17 cellular contexts compared by ENCODE assay signal in genomic region chr5:5710471-5710870, GRCh38.
"Had no signal": no experiment of that assay in that cellular context is flagged by ENCODE, and none has a peak within 500 bp of the region (broad histone marks: within the 10 kb centered on the region; RNA-seq: fewer than 3 reads in every experiment).

No MANE protein-coding gene starts in this region.

- H3K36me3 Mint-ChIP-seq: activated CD8-positive, alpha-beta memory T cell treated with anti-CD3 and anti-CD28 coated beads, Interleukin-2, amount 10 ng/mL, durations not matched to agents 7 days and 5 days; activated naive CD4-positive, alpha-beta T cell treated with anti-CD3 and anti-CD28 coated beads, Interleukin-2, amount 50 U/mL, for 24 hours; naive thymus-derived CD8-positive, alpha-beta T cell had no signal

- H3K9me3 Mint-ChIP-seq: activated naive CD4-positive, alpha-beta T cell treated with anti-CD3 and anti-CD28 coated beads, Interleukin-2, amount 50 U/mL, for 24 hours had no signal

- H3K4me3 ChIP-seq: mucosa of descending colon, smooth muscle cell, tibial nerve had no signal

- DNase-seq: activated CD4-positive, alpha-beta T cell treated with anti-CD3 and anti-CD28 coated beads, Interleukin-2, amount 50 U/mL, for 48 hours; activated CD8-positive, alpha-beta memory T cell treated with anti-CD3 and anti-CD28 coated beads, Interleukin-2, amount 10 ng/mL, durations not matched to agents 7 days and 5 days; activated effector memory CD4-positive, alpha-beta T cell treated with Interleukin-2 at 50 U/mL for 16 hours; activated T-cell treated with anti-CD3 and anti-CD28 coated beads, Interleukin-2, amount 50 U/mL, for 24 hours; amniotic stem cell; brain microvascular endothelial cell; endodermal cell; erythroblast; hippocampal formation; mucosa of descending colon; naive thymus-derived CD8-positive, alpha-beta T cell had no signal

- H3K4me1 Mint-ChIP-seq: activated CD8-positive, alpha-beta memory T cell treated with anti-CD3 and anti-CD28 coated beads, Interleukin-2, amount 10 ng/mL, durations not matched to agents 7 days and 5 days; activated naive CD4-positive, alpha-beta T cell treated with anti-CD3 and anti-CD28 coated beads, Interleukin-2, amount 50 U/mL, for 24 hours; endodermal cell; naive thymus-derived CD8-positive, alpha-beta T cell had no signal

- H3K4me3 Mint-ChIP-seq: activated CD8-positive, alpha-beta memory T cell treated with anti-CD3 and anti-CD28 coated beads, Interleukin-2, amount 10 ng/mL, durations not matched to agents 7 days and 5 days; activated naive CD4-positive, alpha-beta T cell treated with anti-CD3 and anti-CD28 coated beads, Interleukin-2, amount 50 U/mL, for 24 hours; activated T-cell treated with anti-CD3 and anti-CD28 coated beads, Interleukin-2, amount 50 U/mL, for 24 hours; dendritic cell treated with granulocyte-macrophage colony-stimulating factor and Interleukin-4, amounts not matched to agents 40 ng/mL and 50 ng/mL, for 4 days; endodermal cell; naive thymus-derived CD8-positive, alpha-beta T cell had no signal

- H3K4me2 ChIP-seq: smooth muscle cell had no signal

- H3K27ac Mint-ChIP-seq: activated CD8-positive, alpha-beta memory T cell treated with anti-CD3 and anti-CD28 coated beads, Interleukin-2, amount 10 ng/mL, durations not matched to agents 7 days and 5 days; activated naive CD4-positive, alpha-beta T cell treated with anti-CD3 and anti-CD28 coated beads, Interleukin-2, amount 50 U/mL, for 24 hours; activated T-cell treated with anti-CD3 and anti-CD28 coated beads, Interleukin-2, amount 50 U/mL, for 24 hours; dendritic cell treated with granulocyte-macrophage colony-stimulating factor and Interleukin-4, amounts not matched to agents 40 ng/mL and 50 ng/mL, for 4 days; endodermal cell; naive thymus-derived CD8-positive, alpha-beta T cell; progenitor cell of endocrine pancreas had no signal

- H3K27ac ChIP-seq: brain microvascular endothelial cell, tibial nerve had no signal

- H3K9me3 ChIP-seq: mucosa of descending colon had no signal

- H3K27me3 ChIP-seq: brain microvascular endothelial cell, tibial nerve had no signal

- H3K36me3 ChIP-seq: brain microvascular endothelial cell, tibial nerve had no signal

- ATAC-seq: activated CD4-positive, CD25-positive, alpha-beta regulatory T cell treated with anti-CD3 and anti-CD28 coated beads, Interleukin-2, amount 50 U/mL, for 24 hours; activated CD8-positive, alpha-beta memory T cell treated with anti-CD3 and anti-CD28 coated beads, Interleukin-2, amount 10 ng/mL, durations not matched to agents 7 days and 5 days; mucosa of descending colon; naive thymus-derived CD8-positive, alpha-beta T cell had no signal

- H3K27me3 Mint-ChIP-seq: dendritic cell treated with granulocyte-macrophage colony-stimulating factor and Interleukin-4, amounts not matched to agents 40 ng/mL and 50 ng/mL, for 4 days had no signal
